Comparison of ENCODE assay signal across 1 cellular context in genomic region chr6:32971245-32971580, GRCh38.
TF ChIP-seq lines count a peak whose summit lies in the region.

No MANE protein-coding gene starts in this region.

TF ChIP-seq in HepG2, 621 proteins besides CTCF, POLR2A, EP300 and RAD21 (continued from another document):
- TF ChIP-seq ZUFSP (CRISPR knock-in tag; IDR thresholded peaks at IDR 0.05; ENCODE audit: borderline replicate concordance) (no peak), ZNF431 (CRISPR knock-in tag; IDR thresholded peaks at IDR 0.05; ENCODE audit: borderline replicate concordance, low read depth) (no peak), ZBTB8A (CRISPR knock-in tag; IDR thresholded peaks at IDR 0.05; ENCODE audit: borderline replicate concordance, low read depth) (no peak), HMG20A (CRISPR knock-in tag; IDR thresholded peaks at IDR 0.05; ENCODE audit: borderline replicate concordance) (no peak), GABPB1 (CRISPR knock-in tag; IDR thresholded peaks at IDR 0.05) (no peak), SMAD1 (CRISPR knock-in tag; IDR thresholded peaks at IDR 0.05; ENCODE audit: borderline replicate concordance, low read depth) (no peak), ZNF891 (CRISPR knock-in tag; IDR thresholded peaks at IDR 0.05) (peak; percentile 51; the same call in 1 of the 2 replicates), FOXP4 (CRISPR knock-in tag; IDR thresholded peaks at IDR 0.05) (no peak), ZBTB42 (CRISPR knock-in tag; IDR thresholded peaks at IDR 0.05) (0 out of 2 replicates have a peak, but pooled peaks have one; percentile 24), NCOA5 (CRISPR knock-in tag; IDR thresholded peaks at IDR 0.05) (no peak; the same call in 1 of the 2 replicates), ZNF18 (CRISPR knock-in tag; IDR thresholded peaks at IDR 0.05; ENCODE audit: insufficient replicate concordance) (peak; percentile 81), PAWR (CRISPR knock-in tag; IDR thresholded peaks at IDR 0.05; ENCODE audit: borderline replicate concordance) (peak; percentile 86; the same call in 1 of the 2 replicates), NFKB2 (CRISPR knock-in tag; IDR thresholded peaks at IDR 0.05; ENCODE audit: borderline replicate concordance) (no peak), SIN3A (IDR thresholded peaks at IDR 0.05; ENCODE audit: borderline replicate concordance, low read depth, low read length) (no peak), ZBTB21 (CRISPR knock-in tag; IDR thresholded peaks at IDR 0.05) (no peak), NFIB (CRISPR knock-in tag; IDR thresholded peaks at IDR 0.05; ENCODE audit: borderline replicate concordance) (no peak), ATF7-NPFF (CRISPR knock-in tag; IDR thresholded peaks at IDR 0.05; ENCODE audit: low read depth) (no peak), RNF219 (CRISPR knock-in tag; IDR thresholded peaks at IDR 0.05) (no peak), ZNF224 (CRISPR knock-in tag; IDR thresholded peaks at IDR 0.05) (0 out of 2 replicates have a peak, but pooled peaks have one; percentile 22), POGK (CRISPR knock-in tag; conservative IDR thresholded peaks at IDR 0.05) (no peak; the same call in 1 of the 2 replicates), KDM5A (IDR thresholded peaks at IDR 0.05; ENCODE audit: borderline replicate concordance, low read length) (no peak), GATAD1 (CRISPR knock-in tag; IDR thresholded peaks at IDR 0.05) (peak; percentile 21; the same call in 1 of the 2 replicates), HDAC2 (CRISPR knock-in tag; IDR thresholded peaks at IDR 0.05) (no peak), NR2C2 (CRISPR knock-in tag; IDR thresholded peaks at IDR 0.05; ENCODE audit: borderline replicate concordance) (no peak), ZNF761 (CRISPR knock-in tag; conservative IDR thresholded peaks at IDR 0.05) (no peak), MLLT10 (CRISPR knock-in tag; IDR thresholded peaks at IDR 0.05) (peak; percentile 19; the same call in 1 of the 2 replicates), ZBTB10 (CRISPR knock-in tag; IDR thresholded peaks at IDR 0.05; ENCODE audit: borderline replicate concordance) (no peak), USF2 (IDR thresholded peaks at IDR 0.05; ENCODE audit: low read depth, low read length) (no peak), USF2 (CRISPR knock-in tag; IDR thresholded peaks at IDR 0.05; ENCODE audit: borderline replicate concordance) (peak; percentile 47; the same call in 1 of the 2 replicates), POLR2G (IDR thresholded peaks at IDR 0.05; ENCODE audit: low read depth, low read length) (peak; percentile 32; the same call in 1 of the 2 replicates), ZNF7 (CRISPR knock-in tag; IDR thresholded peaks at IDR 0.05) (no peak), BRF2 (CRISPR knock-in tag; IDR thresholded peaks at IDR 0.05) (no peak), ZNF564 (CRISPR knock-in tag; IDR thresholded peaks at IDR 0.05) (no peak), ZNF414 (CRISPR knock-in tag; IDR thresholded peaks at IDR 0.05) (no peak; the same call in 1 of the 2 replicates), MIER3 (CRISPR knock-in tag; IDR thresholded peaks at IDR 0.05; ENCODE audit: borderline replicate concordance) (peak; percentile 43), U2AF1 (optimal IDR thresholded peaks at IDR 0.05; ENCODE audit: low read depth, low read length) (no peak), ETV5 (CRISPR knock-in tag; IDR thresholded peaks at IDR 0.05; ENCODE audit: borderline replicate concordance) (no peak), SOX13 (IDR thresholded peaks at IDR 0.05) (no peak), SOX13 (CRISPR knock-in tag; conservative IDR thresholded peaks at IDR 0.05 in 1 of 2, IDR thresholded peaks at IDR 0.05 in 1 of 2) (no peak), MAX (IDR thresholded peaks at IDR 0.05) (no peak), DNMT1 (CRISPR knock-in tag; IDR thresholded peaks at IDR 0.05) (no peak)
